Comparison of ENCODE assay signal across 35 cellular contexts in genomic region chr7:56291-56913, GRCh38.
DNase-seq lines count a peak whose midpoint lies in the region; ATAC-seq and TF ChIP-seq lines count a peak whose summit lies in the region.
"Had no signal": no experiment of that assay in that cellular context is flagged by ENCODE, and none has a peak within 500 bp of the region (broad histone marks: within the 10 kb centered on the region; RNA-seq: fewer than 3 reads in every experiment).

No MANE protein-coding gene starts in this region.

- H3K36me3 ChIP-seq in left ventricle myocardium inferior: no peaks in the 10 kb centered on the region
- H3K36me3 ChIP-seq in neutrophil: no peaks in the 10 kb centered on the region
- no peaks in the 10 kb centered on the region for H3K36me3 ChIP-seq in aorta (ENCODE audit: control insufficient read depth in 1 of 2, insufficient read depth in 2 of 2, low read length in 1 of 2)
- H3K36me3 ChIP-seq in HAP-1 (replicated peaks): no peaks in the 10 kb centered on the region
- no peaks in the 10 kb centered on the region for H3K36me3 ChIP-seq in spleen
- H3K36me3 ChIP-seq: SJCRH30, suprapubic skin, vagina had no signal

- H3K4me1 ChIP-seq in left ventricle myocardium inferior: no peaks in the 10 kb centered on the region
- H3K4me1 ChIP-seq in neutrophil (ENCODE audit: control insufficient read depth in 1 of 2, insufficient read depth in 1 of 2, low read depth in 1 of 2, low read length in 1 of 2): peaks cover 18 to 25% of the 10 kb centered on the region in 2 experiments
- H3K4me1 ChIP-seq in aorta (ENCODE audit: control insufficient read depth in 1 of 2, insufficient read depth in 2 of 2, low read length in 2 of 2): no peaks in the 10 kb centered on the region
- H3K4me1 ChIP-seq in HAP-1: no peaks in the 10 kb centered on the region
- peaks cover 0 to 6% (median 0%) of the 10 kb centered on the region in 6 donors for H3K4me1 ChIP-seq in spleen
- H3K4me1 ChIP-seq: body of pancreas, psoas muscle, SJCRH30, vagina had no signal

- in situ Hi-C loops in HAP-1 (cut with MboI; ENCODE audit: low sequenced_read_pairs): no loop called here

- WGBS in aorta, 2 donors: 89 to 90% methylated on average over 18 of the region's 18 CpGs
- WGBS in spleen, 5 donors: 84 to 91% (median 87%) methylated on average over 18 of the region's 18 CpGs

- H3K9me3 ChIP-seq in left ventricle myocardium inferior (replicated peaks) (peaks cover 4% of the 10 kb centered on the region), neutrophil (no peaks in the 10 kb centered on the region), aorta (ENCODE audit: control insufficient read depth, low read length) (peaks cover 2% of the 10 kb centered on the region), HAP-1 (no peaks in the 10 kb centered on the region), spleen (peaks cover 0 to 8% (median 0%) of the 10 kb centered on the region in 8 donors)
- H3K9me3 ChIP-seq: body of pancreas, SJCRH30, suprapubic skin, vagina had no signal

- TF ChIP-seq CTCF in left ventricle myocardium inferior (IDR thresholded peaks at IDR 0.05; ENCODE audit: borderline replicate concordance): no peak
- TF ChIP-seq CTCF in neutrophil (IDR thresholded peaks at IDR 0.05): no peak
- no peak for TF ChIP-seq CTCF in spleen (IDR thresholded peaks at IDR 0.05 in 8 of 11, conservative IDR thresholded peaks at IDR 0.05 in 3 of 11)

- peak; percentile 54 for ATAC-seq in Right ventricle myocardium superior (ENCODE audit: poor library complexity)
- ATAC-seq in left ventricle myocardium superior: peak; percentile 52
- no peak for ATAC-seq in aorta (ENCODE audit: low FRiP score)
- ATAC-seq: activated CD4-positive, alpha-beta T cell treated with anti-CD3 and anti-CD28 coated beads for 36 hours; activated CD8-positive, alpha-beta T cell treated with anti-CD3 and anti-CD28 coated beads for 36 hours; body of pancreas; psoas muscle had no signal

- intact Hi-C loops in Right ventricle myocardium superior (cut with DNase I): no loop called here
- intact Hi-C loops in left ventricle myocardium inferior (cut with micrococcal nuclease): no loop called here
- intact Hi-C loops in left ventricle myocardium superior (cut with micrococcal nuclease): no loop called here
- intact Hi-C loops in aorta (cut with DNase I): no loop called here
- intact Hi-C loops in spleen (cut with DNase I; ENCODE audit: low total_unique reads): no loop called here

- H3K27me3 ChIP-seq in left ventricle myocardium inferior (ENCODE audit: low read depth) (no peaks in the 10 kb centered on the region), neutrophil (no peaks in the 10 kb centered on the region), aorta (ENCODE audit: control insufficient read depth in 1 of 2, insufficient read depth in 2 of 2, low read length in 1 of 2) (no peaks in the 10 kb centered on the region), HAP-1 (ENCODE audit: low read depth) (no peaks in the 10 kb centered on the region), spleen (replicated peaks in 1 of 7) (no peaks in the 10 kb centered on the region)
- H3K27me3 ChIP-seq: body of pancreas, SJCRH30, suprapubic skin, vagina had no signal

- TF ChIP-seq POLR2A in spleen (IDR thresholded peaks at IDR 0.05): no peak

- peak; percentile 59 for DNase-seq in Right ventricle myocardium superior
- no peak for DNase-seq in left ventricle myocardium inferior
- peak; percentile 41 for DNase-seq in left ventricle myocardium superior
- DNase-seq in aorta: peak; percentile 20 to 66
- no peak for DNase-seq in HAP-1 (ENCODE audit: low spot score in 2 of 2)
- DNase-seq in spleen: no peak
- DNase-seq in AG08395 (ENCODE audit: low spot score): no peak
- DNase-seq: activated CD4-positive, alpha-beta T cell treated with anti-CD3 and anti-CD28 coated beads for 36 hours; activated CD8-positive, alpha-beta memory T cell treated with anti-CD3 and anti-CD28 coated beads, Interleukin-2, amount 50 U/mL, for 48 hours; activated CD8-positive, alpha-beta T cell treated with anti-CD3 and anti-CD28 coated beads for 36 hours; activated naive CD4-positive, alpha-beta T cell treated with anti-CD3 and anti-CD28 coated beads for 36 hours; Calu3; CD4-positive, CD25-positive, alpha-beta regulatory T cell; DMS79 treated with DMSO at 0.1 percent for 48 hours; effector CD8-positive, alpha-beta T cell; HFFc6; midbrain; MM.1S; naive B cell; NCI-H1417 treated with DMSO at 0.1 percent for 48 hours; NCI-H2107; NCI-H446; NCI-H774; nucleus accumbens; psoas muscle; SJCRH30; stimulated activated naive CD4-positive, alpha-beta T cell treated with Interleukin-2 at 50 U/mL for 16 hours; SW 1271 had no signal

- H3K4me3 ChIP-seq in left ventricle myocardium inferior (no peak overlapping the region), neutrophil (ENCODE audit: low read depth in 1 of 2, low read length in 1 of 2) (no peak overlapping the region), aorta (ENCODE audit: low read length in 2 of 2) (no peak overlapping the region), HAP-1 (no peak overlapping the region), spleen (no peak overlapping the region)
- H3K4me3 ChIP-seq: body of pancreas, psoas muscle, SJCRH30, suprapubic skin, vagina had no signal

- H3K27ac ChIP-seq in left ventricle myocardium inferior (replicated peaks): no peak overlapping the region
- peak overlapping the region; percentile 64 for H3K27ac ChIP-seq in neutrophil
- no peak overlapping the region for H3K27ac ChIP-seq in aorta (ENCODE audit: low read depth in 1 of 2, low read length in 2 of 2)
- no peak overlapping the region for H3K27ac ChIP-seq in spleen
- H3K27ac ChIP-seq: body of pancreas, epithelial cell of prostate, HL-60, KMS-11, psoas muscle, SJCRH30, suprapubic skin, vagina had no signal

Comparison
In these comparisons a context has a peak if more than half of its experiments do, and no peak if none do; other contexts are left out.
1. DNase-seq: peak in Right ventricle myocardium superior (single experiment), left ventricle myocardium superior (single experiment) and aorta (2 of 2); none in left ventricle myocardium inferior (single experiment), HAP-1 (0 of 2), spleen (single experiment) and AG08395 (single experiment).